ENCODE assay signal across 11 cellular contexts in the genomic region with DNA sequence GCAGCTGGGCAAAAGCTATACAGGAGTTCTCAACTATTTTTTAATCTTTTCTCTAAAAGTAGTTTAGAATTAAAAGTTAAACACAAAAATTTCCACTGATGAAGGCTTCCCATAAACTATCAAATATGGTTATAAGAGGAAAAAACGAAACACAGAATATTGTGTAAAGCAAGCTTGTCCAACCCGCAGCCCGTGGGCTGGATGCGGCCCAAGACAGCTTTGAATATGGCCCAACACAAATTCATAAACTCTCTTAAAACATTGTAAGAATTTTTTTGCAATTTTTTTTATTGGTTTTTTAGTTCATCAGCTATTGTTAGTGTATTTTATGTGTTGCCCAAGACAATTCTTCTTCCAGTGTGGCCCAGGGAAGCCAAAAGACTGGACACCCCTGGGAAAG. TPM values are rescaled to one million over a fixed set of nuclear protein-coding genes. Genes with fewer than 3 reads are reported as not detected.
DNase-seq lines count a peak whose midpoint lies in the region; ATAC-seq, FAIRE-seq and TF ChIP-seq lines count a peak whose summit lies in the region.
"Not testable (repeated sequence)": the region's sequence is repeated elsewhere in the genome, so short reads cannot be mapped to it uniquely, and the experiment has no call there.
"Had no signal": no experiment of that assay in that cellular context is flagged by ENCODE, and none has a peak within 500 bp of the region (broad histone marks: within the 10 kb centered on the region; RNA-seq: fewer than 3 reads in every experiment).

No MANE protein-coding gene starts in this region.

- not testable (repeated sequence) for H3K4me3 Mint-ChIP-seq in osteocyte (ENCODE audit: unreplicated experiment)

- not testable (repeated sequence) for H3K9ac ChIP-seq in endothelial cell of umbilical vein (replicated peaks; ENCODE audit: extremely low read depth, insufficient read depth, low read length)

- intact Hi-C loops in ascending aorta (cut with DNase I); endothelial cell of umbilical vein (cut with micrococcal nuclease); Right ventricle myocardium inferior (cut with DNase I); sciatic nerve (cut with DNase I): not testable (repeated sequence)

- not testable (repeated sequence) for H3K9me2 ChIP-seq in hepatocyte (replicated peaks; ENCODE audit: insufficient read depth)

- not testable (repeated sequence) for H3K4me1 Mint-ChIP-seq in osteocyte (ENCODE audit: unreplicated experiment)

- H4K20me1 ChIP-seq in endothelial cell of umbilical vein (replicated peaks; ENCODE audit: control insufficient read depth, extremely low read depth, insufficient read depth, low read length); hepatocyte (ENCODE audit: insufficient read depth, poor library complexity, severe bottlenecking): not testable (repeated sequence)

- dilution Hi-C loops in endothelial cell of umbilical vein (cut with MboI; ENCODE audit: extremely low pct_ligation_motif_present, low sequenced_read_pairs): not testable (repeated sequence)

- WGBS in hepatocyte (ENCODE audit: low lambda C conversion rate, missing lambda C conversion rate): 92% methylated on average over 4 of the region's 4 CpGs
- WGBS in upper lobe of left lung, 2 donors: 81 to 84% methylated on average over 4 of the region's 4 CpGs

- H3K4me3 ChIP-seq in ascending aorta: peak overlapping the region in 1 of 2 donors; percentile 33
- H3K4me3 ChIP-seq in endothelial cell of umbilical vein (replicated peaks in 1 of 3; ENCODE audit: insufficient read depth in 1 of 3, low read depth in 1 of 3, low read length in 3 of 3); hepatocyte; upper lobe of left lung: not testable (repeated sequence)

- H3K36me3 Mint-ChIP-seq in osteocyte (ENCODE audit: unreplicated experiment): not testable (repeated sequence)

- CTCF ChIA-PET in endothelial cell of umbilical vein (lab: Charles Lee): not testable (repeated sequence)

- not testable (repeated sequence) for TF ChIP-seq EP300 in upper lobe of left lung (IDR thresholded peaks at IDR 0.05)

- H3K27me3 Mint-ChIP-seq in osteocyte (ENCODE audit: unreplicated experiment): not testable (repeated sequence)

- TF ChIP-seq POLR2A in endothelial cell of umbilical vein (IDR thresholded peaks at IDR 0.05; ENCODE audit: low read depth, low read length); upper lobe of left lung (IDR thresholded peaks at IDR 0.05): not testable (repeated sequence)

- not testable (repeated sequence) for H3K4me1 ChIP-seq in ascending aorta; endothelial cell of umbilical vein (ENCODE audit: control insufficient read depth, extremely low read depth, insufficient read depth, low read length); hepatocyte (ENCODE audit: insufficient read depth); upper lobe of left lung

- H3K27me3 ChIP-seq in ascending aorta; endothelial cell of umbilical vein (ENCODE audit: control insufficient read depth in 2 of 2, insufficient read depth in 2 of 2, low read length in 2 of 2); hepatocyte; upper lobe of left lung: not testable (repeated sequence)

- peak overlapping the region; percentile 27 to 57 for H3K27ac ChIP-seq in ascending aorta
- H3K27ac ChIP-seq in endothelial cell of umbilical vein (ENCODE audit: insufficient read depth, low read depth, low read length); hepatocyte; upper lobe of left lung: not testable (repeated sequence)

- not testable (repeated sequence) for H3K79me2 ChIP-seq in endothelial cell of umbilical vein (ENCODE audit: control insufficient read depth, insufficient read depth, low read length); hepatocyte

- TF ChIP-seq CTCF in ascending aorta (IDR thresholded peaks at IDR 0.05); endothelial cell of umbilical vein (IDR thresholded peaks at IDR 0.05; ENCODE audit: extremely low read depth in 1 of 2, insufficient read depth in 1 of 2, low read depth in 1 of 2, low read length in 2 of 2); hepatocyte (IDR thresholded peaks at IDR 0.05; ENCODE audit: poor library complexity); osteocyte (IDR thresholded peaks at IDR 0.05); upper lobe of left lung (IDR thresholded peaks at IDR 0.05): not testable (repeated sequence)

- POLR2A ChIA-PET in endothelial cell of umbilical vein (lab: Charles Lee): not testable (repeated sequence)

- DNase-seq in ascending aorta (ENCODE audit: low spot score in 2 of 2): peak in 1 of 2 donors; percentile 65
- DNase-seq in endothelial cell of umbilical vein (ENCODE audit: low read depth, low spot score): peak; percentile 0
- DNase-seq in Right ventricle myocardium inferior (ENCODE audit: missing footprints): peak; percentile 55
- DNase-seq in hepatocyte (ENCODE audit: low spot score): peak; percentile 0
- peak; percentile 19 for DNase-seq in osteocyte (ENCODE audit: extremely low spot score, unreplicated experiment)
- DNase-seq in sciatic nerve (ENCODE audit: low spot score): peak; percentile 65
- peak; percentile 20 to 26 for DNase-seq in upper lobe of left lung

- H3K4me2 ChIP-seq in endothelial cell of umbilical vein (ENCODE audit: insufficient read depth, low read length); hepatocyte: not testable (repeated sequence)

- not testable (repeated sequence) for H3K27ac Mint-ChIP-seq in osteocyte (ENCODE audit: unreplicated experiment)

- BruUV-seq in endothelial cell of umbilical vein (replicated peaks; lab: Mats Ljungman, UMichigan): not testable (repeated sequence)

- H2AFZ ChIP-seq in endothelial cell of umbilical vein (ENCODE audit: low read depth, low read length); hepatocyte: not testable (repeated sequence)

- not testable (repeated sequence) for H3K9me1 ChIP-seq in endothelial cell of umbilical vein (replicated peaks; ENCODE audit: control insufficient read depth, extremely low read depth, insufficient read depth, low read length)

- not testable (repeated sequence) for H3K9me3 ChIP-seq in ascending aorta; endothelial cell of umbilical vein (replicated peaks; ENCODE audit: control insufficient read depth, insufficient read depth, low read length); hepatocyte (ENCODE audit: low read depth); upper lobe of left lung

- H3K9me3 Mint-ChIP-seq in osteocyte (ENCODE audit: unreplicated experiment): not testable (repeated sequence)

- not testable (repeated sequence) for H3K36me3 ChIP-seq in ascending aorta; endothelial cell of umbilical vein (ENCODE audit: control insufficient read depth in 2 of 2, extremely low read depth in 1 of 2, insufficient read depth in 2 of 2, low read length in 2 of 2); hepatocyte (replicated peaks; ENCODE audit: insufficient read depth, low read depth); upper lobe of left lung

- not testable (repeated sequence) for FAIRE-seq in endothelial cell of umbilical vein (lab: Jason Lieb, UNC)

- ATAC-seq in Right ventricle myocardium inferior; upper lobe of left lung (ENCODE audit: low FRiP score in 2 of 2): not testable (repeated sequence)
- ATAC-seq in sciatic nerve: peak; percentile 83

RNA-seq across cellular contexts. Expression of a gene that starts 23.4 kb away (rescaled TPM):
- not detected for total RNA-seq in ascending aorta
- total RNA-seq in endothelial cell of umbilical vein: 2.0 and 3.8 TPM in 2 replicates
- 0.10 TPM in 1 of 2 replicates, not detected in the other for polyA plus RNA-seq in endothelial cell of umbilical vein
- polyA plus RNA-seq in endothelial cell of umbilical vein (2011; cell fraction: cytosol; rRNA removed): 0.06 TPM in 1 of 2 replicates, not detected in the other
- polyA plus RNA-seq in endothelial cell of umbilical vein (2011; cell fraction: nucleus; rRNA removed): 1.3 and 1.5 TPM in 2 replicates
- polyA plus RNA-seq in endothelial cell of umbilical vein (2012): 0.36 TPM in 1 of 2 replicates, not detected in the other
- polyA minus RNA-seq in endothelial cell of umbilical vein: 0.39 and 0.42 TPM in 2 replicates
- not detected for polyA minus RNA-seq in endothelial cell of umbilical vein (2011; cell fraction: cytosol; rRNA and poly(A)+ RNA removed)
- polyA minus RNA-seq in endothelial cell of umbilical vein (2011; cell fraction: nucleus; rRNA and poly(A)+ RNA removed): 2.0 and 2.5 TPM in 2 replicates
- not detected for total RNA-seq in Right ventricle myocardium inferior
- not detected in 2 replicates for total RNA-seq in hepatocyte
- 0.15 TPM in 1 of 2 replicates, not detected in the other for polyA plus RNA-seq in hepatocyte
- total RNA-seq in osteocyte: 0.75 and 1.7 TPM in 2 replicates
- 6.2 TPM for total RNA-seq in sciatic nerve
- 1 to 10 TPM in 3 of 6 donors, under 1 TPM in 1, not detected in 2; 0.89 to 8.4 (median 1.9) TPM for total RNA-seq in upper lobe of left lung
- total RNA-seq: Calu3, Daoy, HFFc6 had no signal

RNA-seq across cellular contexts. Expression of a gene that starts 28.9 kb away (rescaled TPM):
- total RNA-seq in ascending aorta: not detected
- 0.21 and 2.1 TPM in 2 replicates for total RNA-seq in endothelial cell of umbilical vein
- polyA plus RNA-seq in endothelial cell of umbilical vein: 0.08 and 0.21 TPM in 2 replicates
- polyA plus RNA-seq in endothelial cell of umbilical vein (2011; cell fraction: cytosol; rRNA removed): 0.06 and 0.18 TPM in 2 replicates
- polyA plus RNA-seq in endothelial cell of umbilical vein (2011; cell fraction: nucleus; rRNA removed): 3.0 and 3.3 TPM in 2 replicates
- polyA plus RNA-seq in endothelial cell of umbilical vein (2012): 0.33 and 0.83 TPM in 2 replicates
- 0.66 TPM in 1 of 2 replicates, not detected in the other for polyA minus RNA-seq in endothelial cell of umbilical vein
- polyA minus RNA-seq in endothelial cell of umbilical vein (2011; cell fraction: cytosol; rRNA and poly(A)+ RNA removed): not detected
- 0.38 and 0.58 TPM in 2 replicates for polyA minus RNA-seq in endothelial cell of umbilical vein (2011; cell fraction: nucleus; rRNA and poly(A)+ RNA removed)
- 1.5 TPM for total RNA-seq in Right ventricle myocardium inferior
- total RNA-seq in hepatocyte: 0.12 and 0.73 TPM in 2 replicates
- polyA plus RNA-seq in hepatocyte: 0.07 and 0.18 TPM in 2 replicates
- total RNA-seq in osteocyte: 2.4 and 2.5 TPM in 2 replicates
- 9.9 TPM for total RNA-seq in sciatic nerve
- 1 to 10 TPM in 2 of 6 donors, under 1 TPM in 1, not detected in 3; 0.81 to 2.7 (median 1.0) TPM for total RNA-seq in upper lobe of left lung
- total RNA-seq: Calu3, Daoy, H1 had no signal
- polyA plus RNA-seq: H1 had no signal
